In genomic region chr10:103254538-103255325, GRCh38 we compare ENCODE assay signal across 15 cellular contexts. TPM values are rescaled to one million over a fixed set of nuclear protein-coding genes. Genes with fewer than 3 reads are reported as not detected.
A peak's percentile ranks its signal among the peaks of the same experiment; 100 is the strongest.
DNase-seq lines count a peak whose midpoint lies in the region; ATAC-seq, FAIRE-seq and TF ChIP-seq lines count a peak whose summit lies in the region.
"Had no signal": no experiment of that assay in that cellular context is flagged by ENCODE, and none has a peak within 500 bp of the region (broad histone marks: within the 10 kb centered on the region; RNA-seq: fewer than 3 reads in every experiment).

No MANE protein-coding gene starts in this region.

- H3F3A ChIP-seq in GM23338 (replicated peaks; ENCODE audit: low read depth), result no peaks in the 10 kb centered on the region

- ATAC-seq in GM23338, result no peak
- no peak for ATAC-seq in T-cell (replicated peaks in 1 of 4)
- ATAC-seq: gastroesophageal sphincter, sciatic nerve had no signal

- no peaks in the 10 kb centered on the region for H3K27me3 ChIP-seq in GM23338 (ENCODE audit: insufficient read depth)
- H3K27me3 ChIP-seq: BE2C, gastroesophageal sphincter had no signal

- FAIRE-seq in frontal cortex (lab: Jason Lieb, UNC), result no peak
- FAIRE-seq: TTC549 had no signal

- no peaks in the 10 kb centered on the region; the same call in 2 of the 3 replicates for H3K4me1 Mint-ChIP-seq in GM23338
- peaks cover 0 to 2% (median 2%) of the 10 kb centered on the region in 3 donors for H3K4me1 Mint-ChIP-seq in T-cell
- H3K4me1 Mint-ChIP-seq: nephron had no signal

- H3K9me2 ChIP-seq in GM23338 (ENCODE audit: insufficient read depth), result 0 out of 2 replicates have a peak, but pooled peaks cover 14% of the 10 kb centered on the region

- H3K4me2 ChIP-seq in GM23338, result no peak overlapping the region

- POLR2A ChIA-PET in T-cell (lab: Charles Lee), result no interaction called here

- H3K79me2 ChIP-seq in GM23338 (replicated peaks; ENCODE audit: insufficient read depth), result no peaks in the 10 kb centered on the region

- H3K36me3 ChIP-seq in GM23338 (ENCODE audit: insufficient read depth), result no peaks in the 10 kb centered on the region; the same call in 1 of the 2 replicates
- H3K36me3 ChIP-seq: BE2C, gastroesophageal sphincter had no signal

- H3K27ac ChIP-seq in GM23338 (ENCODE audit: low read depth), result no peak overlapping the region
- H3K27ac ChIP-seq: gastroesophageal sphincter had no signal

- H3K27me3 Mint-ChIP-seq in GM23338 (ENCODE audit: insufficient read depth, low read depth, poor library complexity) (peaks cover 5% of the 10 kb centered on the region), T-cell (peaks cover 6 to 7% of the 10 kb centered on the region in 2 donors)

- H4K20me1 ChIP-seq in GM23338 (replicated peaks; ENCODE audit: insufficient read depth), result no peaks in the 10 kb centered on the region

- H3K9me3 Mint-ChIP-seq in GM23338, result peaks cover 32% of the 10 kb centered on the region
- H3K9me3 Mint-ChIP-seq in T-cell, result peaks cover 0 to 7% (median 0%) of the 10 kb centered on the region in 3 donors

- CTCF ChIA-PET in T-cell (lab: Charles Lee), result interaction anchor here in 1 of 2 donors (0.6 kb wide), 1 partner anchor 417 kb away, joined by 3 read pairs; the partner anchor contains the start of gene CYP17A1

- peak; percentile 82 for DNase-seq in A172 (ENCODE audit: low spot score)
- DNase-seq in GM23338 (ENCODE audit: low spot score), result peak; percentile 6
- peak; percentile 69 for DNase-seq in RPMI7951 (ENCODE audit: low read depth)
- DNase-seq in erythroblast (lab: John Stamatoyannopoulos, UW), result peak; percentile 8 to 12
- no peak for DNase-seq in mesenteric fat pad (ENCODE audit: low spot score)
- no peak for DNase-seq in T-cell
- no peak for DNase-seq in NAMALWA (ENCODE audit: low spot score)
- no peak for DNase-seq in frontal cortex (ENCODE audit: low spot score in 2 of 2)
- DNase-seq: amygdala, BE2C had no signal

- no peak for TF ChIP-seq POLR2A in erythroblast (IDR thresholded peaks at IDR 0.05; ENCODE audit: low read length)

- H3K27ac Mint-ChIP-seq in GM23338, result no peak overlapping the region
- H3K27ac Mint-ChIP-seq in T-cell, result no peak overlapping the region
- H3K27ac Mint-ChIP-seq: nephron had no signal

- H3K36me3 Mint-ChIP-seq in GM23338 (ENCODE audit: low read depth) (peaks cover 17% of the 10 kb centered on the region), T-cell (peaks cover 7% of the 10 kb centered on the region)

- no peaks in the 10 kb centered on the region for H3K4me1 ChIP-seq in GM23338 (ENCODE audit: insufficient read depth)
- H3K4me1 ChIP-seq: BE2C, gastroesophageal sphincter had no signal

- no peak overlapping the region for H2AFZ ChIP-seq in GM23338

- no peak overlapping the region for H3K4me3 Mint-ChIP-seq in GM23338
- H3K4me3 Mint-ChIP-seq in T-cell, result no peak overlapping the region
- H3K4me3 Mint-ChIP-seq: nephron had no signal

- TF ChIP-seq CTCF in GM23338 (conservative IDR thresholded peaks at IDR 0.05; ENCODE audit: low read depth in 2 of 2), result no peak

- no peak overlapping the region for H3K4me3 ChIP-seq in GM23338
- H3K4me3 ChIP-seq: gastroesophageal sphincter had no signal

TF ChIP-seq in GM23338, 12 proteins besides CTCF, POLR2A, EP300 and RAD21:
- no peak for TF ChIP-seq REST (IDR thresholded peaks at IDR 0.05; ENCODE audit: unreplicated experiment)
- no peak for TF ChIP-seq EZH2 (IDR thresholded peaks at IDR 0.05; ENCODE audit: low read depth, unreplicated experiment)
- no peak for TF ChIP-seq EZH2phosphoT487 (IDR thresholded peaks at IDR 0.05; ENCODE audit: unreplicated experiment)
- TF ChIP-seq NANOG (IDR thresholded peaks at IDR 0.05; ENCODE audit: borderline replicate concordance), result no peak

RNA-seq across cellular contexts. Expression of gene RPEL1, which starts 9.0 kb away (rescaled TPM):
- 0.05 and 0.17 TPM in 2 replicates for total RNA-seq in A172 (2014; rRNA removed; shearing (Covaris generic))
- total RNA-seq in GM23338 (2014; rRNA removed; shearing (Covaris generic)), result not detected in 2 replicates
- polyA plus RNA-seq in GM23338 (2016; fragmentation: Nextera tagmentation; extraction: Ambion mirVana), result 0.21 TPM in 1 of 2 replicates, not detected in the other
- total RNA-seq in RPMI7951 (2014; rRNA removed; shearing (Covaris generic)), result 0.10 and 0.12 TPM in 2 replicates
- not detected for total RNA-seq in mesenteric fat pad
- not detected for total RNA-seq in T-cell
- total RNA-seq in frontal cortex, result not detected
- total RNA-seq: gastroesophageal sphincter, sciatic nerve, subcutaneous adipose tissue had no signal

RNA-seq across cellular contexts. Expression of gene INA, which starts 22.2 kb away (rescaled TPM):
- total RNA-seq in A172 (2014; rRNA removed; shearing (Covaris generic)), result not detected in 2 replicates
- total RNA-seq in GM23338 (2014; rRNA removed; shearing (Covaris generic)), result 25.1 and 26.1 TPM in 2 replicates
- 9.0 and 10.0 TPM in 2 replicates for polyA plus RNA-seq in GM23338 (2016; fragmentation: Nextera tagmentation; extraction: Ambion mirVana)
- total RNA-seq in RPMI7951 (2014; rRNA removed; shearing (Covaris generic)), result 7.9 and 10.3 TPM in 2 replicates
- total RNA-seq in mesenteric fat pad (not detected), T-cell (not detected), frontal cortex (138 TPM)
- total RNA-seq: sciatic nerve, subcutaneous adipose tissue had no signal

Comparison
In these comparisons a context has a peak if more than half of its experiments do, and no peak if none do; other contexts are left out.
1. DNase-seq: peak in A172 (single experiment), GM23338 (single experiment), RPMI7951 (single experiment) and erythroblast (2 of 2); none in mesenteric fat pad (single experiment), T-cell (0 of 34), NAMALWA (single experiment) and frontal cortex (0 of 2).